Comparison of ENCODE assay signal across 8 cellular contexts in genomic region chr5:39080597-39081204, GRCh38. TPM values are rescaled to one million over a fixed set of nuclear protein-coding genes. Genes with fewer than 3 reads are reported as not detected.
DNase-seq lines count a peak whose midpoint lies in the region; TF ChIP-seq lines count a peak whose summit lies in the region.

No MANE protein-coding gene starts in this region.

- no peak overlapping the region for H2BK120ac ChIP-seq in mesendoderm (ENCODE audit: low read depth, low read length)

- H2BK15ac ChIP-seq in mesendoderm (replicated peaks; ENCODE audit: low read depth), result no peak overlapping the region

- no CpG with 5 or more reads among the region's 3 CpGs for WGBS in mesendoderm (ENCODE audit: extremely low coverage, insufficient coverage, low lambda C conversion rate)

- H3K4me1 ChIP-seq in mesendoderm (ENCODE audit: control insufficient read depth, low read depth, low read length), result no peaks in the 10 kb centered on the region
- H3K4me1 ChIP-seq in effector memory CD4-positive, alpha-beta T cell (ENCODE audit: control insufficient read depth, insufficient read depth, low read length, poor library complexity, severe bottlenecking), result peaks cover 2% of the 10 kb centered on the region

- no peak overlapping the region for H4K8ac ChIP-seq in mesendoderm (ENCODE audit: low read depth, low read length)

- no peaks in the 10 kb centered on the region for H3K9me3 ChIP-seq in effector memory CD4-positive, alpha-beta T cell (ENCODE audit: control insufficient read depth, low read length)

- no peaks in the 10 kb centered on the region for H3K36me3 ChIP-seq in mesendoderm (ENCODE audit: control insufficient read depth, insufficient read depth, low read length)
- no peaks in the 10 kb centered on the region for H3K36me3 ChIP-seq in effector memory CD4-positive, alpha-beta T cell (ENCODE audit: control insufficient read depth, insufficient read depth, low read length)

- H4K5ac ChIP-seq in mesendoderm (ENCODE audit: low read length), result no peak overlapping the region

- H3K27me3 ChIP-seq in mesendoderm (ENCODE audit: insufficient read depth, low read length, poor library complexity), result no peaks in the 10 kb centered on the region
- peaks cover 21% of the 10 kb centered on the region for H3K27me3 ChIP-seq in effector memory CD4-positive, alpha-beta T cell (replicated peaks; ENCODE audit: control insufficient read depth, insufficient read depth, low read length, poor library complexity, severe bottlenecking)

- TF ChIP-seq CTCF in GM12873 (IDR thresholded peaks at IDR 0.05; ENCODE audit: insufficient read depth, low read depth, low read length, missing control alignments) (peak; percentile 84), LNCAP (IDR thresholded peaks at IDR 0.05) (peak; percentile 86)

- no peak overlapping the region for H3K9ac ChIP-seq in mesendoderm (ENCODE audit: low read length)

- no peak overlapping the region for H3K4me2 ChIP-seq in mesendoderm (ENCODE audit: low read length)

- H2AK5ac ChIP-seq in mesendoderm (ENCODE audit: low read length), result no peak overlapping the region

- no peak overlapping the region for H3K56ac ChIP-seq in mesendoderm (ENCODE audit: low read length)

- no peak overlapping the region for H3K23ac ChIP-seq in mesendoderm (ENCODE audit: low read length)

- peak; percentile 79 for DNase-seq in AG20443 (ENCODE audit: low spot score)
- DNase-seq in SW 1271 (lab: John Stamatoyannopoulos, UW), result peak; percentile 19 to 77
- peak; percentile 26 for DNase-seq in epithelial cell of prostate (ENCODE audit: low read depth, low spot score)
- DNase-seq in mesendoderm, result peak; percentile 75
- DNase-seq in effector memory CD4-positive, alpha-beta T cell, result no peak
- no peak for DNase-seq in cortex of kidney (lab: John Stamatoyannopoulos, UW)

- no peak overlapping the region for H3K4ac ChIP-seq in mesendoderm (ENCODE audit: low read depth, low read length)

- H3K4me3 ChIP-seq in mesendoderm (ENCODE audit: low read length), result no peak overlapping the region
- no peak overlapping the region for H3K4me3 ChIP-seq in effector memory CD4-positive, alpha-beta T cell (ENCODE audit: insufficient read depth, low read depth, low read length, poor library complexity, severe bottlenecking)

- no peak overlapping the region for H2BK5ac ChIP-seq in mesendoderm (ENCODE audit: low read length)

- H3K27ac ChIP-seq in epithelial cell of prostate (no peak overlapping the region), mesendoderm (ENCODE audit: low read depth, low read length) (no peak overlapping the region)
- no peak overlapping the region for H3K27ac ChIP-seq in effector memory CD4-positive, alpha-beta T cell (ENCODE audit: insufficient read depth, low read length, poor library complexity, severe bottlenecking)

- no peak overlapping the region for H3K18ac ChIP-seq in mesendoderm (ENCODE audit: low read length)

- no peaks in the 10 kb centered on the region for H3K79me1 ChIP-seq in mesendoderm (ENCODE audit: low read length)

- no peaks in the 10 kb centered on the region for H3K79me2 ChIP-seq in mesendoderm (ENCODE audit: control insufficient read depth, insufficient read depth, low read length)

RNA-seq across cellular contexts. Expression of gene RICTOR, which starts 6.5 kb away (rescaled TPM):
- polyA plus RNA-seq in mesendoderm (2013, experiment 1 of 2), result 5.5 TPM
- 5.4 TPM for polyA plus RNA-seq in mesendoderm (2013, experiment 2 of 2)

Comparison
In these comparisons a context has a peak if more than half of its experiments do, and no peak if none do; other contexts are left out.
1. DNase-seq: peak in AG20443 (single experiment), SW 1271 (2 of 2), epithelial cell of prostate (single experiment) and mesendoderm (single experiment); none in effector memory CD4-positive, alpha-beta T cell (0 of 3) and cortex of kidney (single experiment).